ENCODE assay signal across 18 cellular contexts in genomic region chr4:156934259-156934635, GRCh38. TPM values are rescaled to one million over a fixed set of nuclear protein-coding genes. Genes with fewer than 3 reads are reported as not detected.
A peak's percentile ranks its signal among the peaks of the same experiment; 100 is the strongest.
DNase-seq lines count a peak whose midpoint lies in the region; ATAC-seq and TF ChIP-seq lines count a peak whose summit lies in the region.
"Had no signal": no experiment of that assay in that cellular context is flagged by ENCODE, and none has a peak within 500 bp of the region (broad histone marks: within the 10 kb centered on the region; RNA-seq: fewer than 3 reads in every experiment).

No MANE protein-coding gene starts in this region.

- BruUV-seq in Calu3 (replicated peaks; lab: Mats Ljungman, UMichigan) (TSS peak; percentile 84), PC-3 (replicated peaks; lab: Mats Ljungman, UMichigan) (no TSS peak), mammary epithelial cell (replicated peaks; lab: Mats Ljungman, UMichigan) (TSS peak; percentile 61)

- no peak overlapping the region for H3K4ac ChIP-seq in mesenchymal stem cell (ENCODE audit: low read depth in 1 of 2, low read length in 2 of 2)

- H2BK15ac ChIP-seq in mesenchymal stem cell (ENCODE audit: low read depth, poor library complexity, severe bottlenecking): no peak overlapping the region

- H3K14ac ChIP-seq in mesenchymal stem cell (ENCODE audit: low read length in 2 of 2): no peak overlapping the region

- H2BK12ac ChIP-seq in mesenchymal stem cell (ENCODE audit: low read length in 2 of 2): no peak overlapping the region

- H3K4me3 Mint-ChIP-seq in Calu3 (ENCODE audit: low read depth, unreplicated experiment) (no peak overlapping the region), type B pancreatic cell (no peak overlapping the region)

- H2BK5ac ChIP-seq in mesenchymal stem cell (ENCODE audit: low read depth, low read length, poor library complexity, severe bottlenecking): no peak overlapping the region

- no peaks in the 10 kb centered on the region for H3K9me2 ChIP-seq in PC-3 (replicated peaks; ENCODE audit: low read length)

- TF ChIP-seq CTCF in Calu3 (IDR thresholded peaks at IDR 0.05; ENCODE audit: unreplicated experiment): no peak
- no peak for TF ChIP-seq CTCF in PC-3 (conservative IDR thresholded peaks at IDR 0.05; ENCODE audit: low read depth, low read length)
- TF ChIP-seq CTCF in mammary epithelial cell (conservative IDR thresholded peaks at IDR 0.05 in 1 of 2, IDR thresholded peaks at IDR 0.05 in 1 of 2; ENCODE audit: extremely low read depth in 1 of 2, insufficient read depth in 1 of 2, low read depth in 1 of 2, low read length in 2 of 2): no peak
- TF ChIP-seq CTCF in right lobe of liver (IDR thresholded peaks at IDR 0.05): no peak
- no peak for TF ChIP-seq CTCF in type B pancreatic cell (conservative IDR thresholded peaks at IDR 0.05)

- H3K18ac ChIP-seq in mesenchymal stem cell (ENCODE audit: low read depth in 1 of 2, low read length in 2 of 2): no peak overlapping the region

- intact Hi-C loops in Calu3 (cut with micrococcal nuclease; ENCODE audit: unreplicated experiment): loop anchor here (1.0 to 5.0 kb wide), 3 partner anchors 34 to 157 kb away; no protein-coding TSS in a partner anchor
- intact Hi-C loops in PC-3 (cut with micrococcal nuclease): loop anchor here (1.0 kb wide), 1 partner anchor 12 kb away; no protein-coding TSS in a partner anchor
- intact Hi-C loops in mammary epithelial cell (cut with micrococcal nuclease): loop anchor here (1.0 to 5.0 kb wide), 4 partner anchors 12 to 103 kb away; no protein-coding TSS in a partner anchor
- intact Hi-C loops in right lobe of liver (cut with DNase I): no loop called here

- CTCF ChIA-PET in Calu3 (lab: Charles Lee) (interaction anchor here (1.1 kb wide), 1 partner anchor 10 kb away, joined by 3 read pairs; no protein-coding TSS in a partner anchor), PC-3 (lab: Charles Lee) (no interaction called here), mammary epithelial cell (lab: Charles Lee; ENCODE audit: low non-redundant PET) (no interaction called here)

- dilution Hi-C loops in mammary epithelial cell (cut with HindIII; ENCODE audit: low sequenced_read_pairs): no loop called here

- H3K9me3 ChIP-seq in PC-3 (ENCODE audit: low read length): peaks cover 8% of the 10 kb centered on the region; the same call in 1 of the 2 replicates
- peaks cover 6% of the 10 kb centered on the region for H3K9me3 ChIP-seq in mammary epithelial cell (replicated peaks; ENCODE audit: insufficient read depth, low read length)
- H3K9me3 ChIP-seq in mesenchymal stem cell (ENCODE audit: control insufficient read depth, low read length): no peaks in the 10 kb centered on the region
- H3K9me3 ChIP-seq in right lobe of liver: no peaks in the 10 kb centered on the region
- H3K9me3 ChIP-seq: HAP-1 had no signal

- no peak overlapping the region for H4K91ac ChIP-seq in mesenchymal stem cell (ENCODE audit: low read length)

- H4K20me1 ChIP-seq in PC-3 (ENCODE audit: low read length) (no peaks in the 10 kb centered on the region), mammary epithelial cell (ENCODE audit: insufficient read depth, low read length) (no peaks in the 10 kb centered on the region)

- TF ChIP-seq POLR2A in right lobe of liver (IDR thresholded peaks at IDR 0.05): no peak

- WGBS in mammary epithelial cell (ENCODE audit: low coverage, missing lambda C conversion rate): 0% methylated on average over 2 of the region's 2 CpGs
- WGBS in mesenchymal stem cell: 10% methylated on average over 1 of the region's 2 CpGs
- 87% methylated on average over 2 of the region's 2 CpGs for WGBS in right lobe of liver (ENCODE audit: insufficient coverage, low coverage, low lambda C conversion rate, missing lambda C conversion rate)

- no peak overlapping the region for H2BK120ac ChIP-seq in mesenchymal stem cell (ENCODE audit: low read depth, low read length)

- H3K4me1 Mint-ChIP-seq in Calu3 (ENCODE audit: low read depth, unreplicated experiment) (peaks cover 18% of the 10 kb centered on the region), type B pancreatic cell (ENCODE audit: unreplicated experiment) (peaks cover 23% of the 10 kb centered on the region)

- no peak for DNase-seq in Calu3
- DNase-seq in PC-3: no peak
- DNase-seq in mammary epithelial cell: no peak
- DNase-seq in mesenchymal stem cell: no peak
- DNase-seq in right lobe of liver: no peak
- DNase-seq in type B pancreatic cell (ENCODE audit: extremely low spot score, unreplicated experiment): no peak
- DNase-seq: AML-193; DMS 273 treated with DMSO at 0.1 percent for 48 hours; NCI-H1694 treated with DMSO at 0.1 percent for 48 hours; NCI-H510A; NCI-H748 treated with DMSO at 0.1 percent for 48 hours; NK-92 treated with Interleukin-12 subunit alpha and Interleukin-12 subunit beta, amount 100 ng/mL, for 24 hours; SHP77 treated with DMSO at 0.1 percent for 48 hours had no signal

- H3K79me2 ChIP-seq in PC-3 (ENCODE audit: low read length): peaks cover 60% of the 10 kb centered on the region
- H3K79me2 ChIP-seq in mammary epithelial cell (ENCODE audit: insufficient read depth, low read length): peaks cover 54% of the 10 kb centered on the region

- H3K9me3 Mint-ChIP-seq in Calu3 (ENCODE audit: low read depth, unreplicated experiment): no peaks in the 10 kb centered on the region
- peaks cover 7% of the 10 kb centered on the region for H3K9me3 Mint-ChIP-seq in type B pancreatic cell

- H3K27me3 Mint-ChIP-seq in Calu3 (ENCODE audit: unreplicated experiment): no peaks in the 10 kb centered on the region
- H3K27me3 Mint-ChIP-seq in type B pancreatic cell: no peaks in the 10 kb centered on the region

- peaks cover 28% of the 10 kb centered on the region for H3K36me3 Mint-ChIP-seq in Calu3 (ENCODE audit: insufficient read depth, unreplicated experiment)
- H3K36me3 Mint-ChIP-seq in type B pancreatic cell: peaks cover 11% of the 10 kb centered on the region

- H2AFZ ChIP-seq in PC-3 (ENCODE audit: low read length): no peak overlapping the region
- no peak overlapping the region for H2AFZ ChIP-seq in mammary epithelial cell (ENCODE audit: low read depth, low read length)
- H2AFZ ChIP-seq in mesenchymal stem cell (ENCODE audit: low read depth, low read length): no peak overlapping the region

- H3K27ac ChIP-seq in PC-3 (ENCODE audit: low read length) (peak overlapping the region; percentile 94), mammary epithelial cell (ENCODE audit: insufficient read depth, low read depth, low read length) (peak overlapping the region; percentile 96), mesenchymal stem cell (ENCODE audit: low read length, poor library complexity, severe bottlenecking) (peak overlapping the region; percentile 95), right lobe of liver (no peak overlapping the region)
- H3K27ac ChIP-seq: C4-2B had no signal

- H3F3A ChIP-seq in PC-3 (ENCODE audit: low read length, unreplicated experiment): peaks cover 5% of the 10 kb centered on the region

- ATAC-seq in PC-3 (peak; percentile 52), GM19397 (IDR thresholded peaks at IDR 0.05; ENCODE audit: unreplicated experiment) (no peak), right lobe of liver (no peak), GM19463 (IDR thresholded peaks at IDR 0.05; ENCODE audit: unreplicated experiment) (no peak)
- ATAC-seq: K562 had no signal

- no peaks in the 10 kb centered on the region for H3K27me3 ChIP-seq in PC-3 (ENCODE audit: low read length)
- no peaks in the 10 kb centered on the region for H3K27me3 ChIP-seq in mammary epithelial cell (ENCODE audit: insufficient read depth, low read length)
- no peaks in the 10 kb centered on the region for H3K27me3 ChIP-seq in mesenchymal stem cell (ENCODE audit: control insufficient read depth in 1 of 2, insufficient read depth in 1 of 2, low read length in 2 of 2)
- no peaks in the 10 kb centered on the region for H3K27me3 ChIP-seq in right lobe of liver

- POLR2A ChIA-PET in PC-3 (lab: Charles Lee; ENCODE audit: unreplicated experiment): no interaction called here

- peaks cover 2% of the 10 kb centered on the region for H3K79me1 ChIP-seq in mesenchymal stem cell (replicated peaks; ENCODE audit: low read length, poor library complexity, severe bottlenecking)

- peaks cover 29% of the 10 kb centered on the region for H3K4me1 ChIP-seq in PC-3 (ENCODE audit: insufficient read depth, low read length)
- H3K4me1 ChIP-seq in mammary epithelial cell (ENCODE audit: insufficient read depth, low read length): peaks cover 52% of the 10 kb centered on the region
- H3K4me1 ChIP-seq in mesenchymal stem cell (ENCODE audit: control insufficient read depth, insufficient read depth, low read depth, low read length): peaks cover 4% of the 10 kb centered on the region
- H3K4me1 ChIP-seq in right lobe of liver: no peaks in the 10 kb centered on the region

- H4K8ac ChIP-seq in mesenchymal stem cell (ENCODE audit: low read length): no peak overlapping the region

- H3K9ac ChIP-seq in PC-3 (ENCODE audit: low read length) (peak overlapping the region; percentile 33), mammary epithelial cell (ENCODE audit: insufficient read depth, low read length) (no peak overlapping the region), mesenchymal stem cell (ENCODE audit: low read length) (no peak overlapping the region)

- H3K4me2 ChIP-seq in PC-3 (ENCODE audit: low read length): peak overlapping the region; percentile 50
- H3K4me2 ChIP-seq in mammary epithelial cell (ENCODE audit: insufficient read depth, low read depth, low read length): peak overlapping the region; percentile 57
- H3K4me2 ChIP-seq in mesenchymal stem cell (ENCODE audit: low read length, poor library complexity, severe bottlenecking): no peak overlapping the region

- H3K4me3 ChIP-seq in PC-3 (ENCODE audit: low read length) (no peak overlapping the region), mammary epithelial cell (replicated peaks in 1 of 3; ENCODE audit: insufficient read depth in 1 of 3, low read depth in 2 of 3, low read length in 3 of 3) (no peak overlapping the region), mesenchymal stem cell (ENCODE audit: insufficient read depth in 1 of 2, low read depth in 1 of 2, low read length in 2 of 2) (no peak overlapping the region), right lobe of liver (no peak overlapping the region)
- H3K4me3 ChIP-seq: HAP-1, K562 had no signal

- H3K36me3 ChIP-seq in PC-3 (ENCODE audit: low read depth, low read length) (peaks cover 17% of the 10 kb centered on the region), mammary epithelial cell (ENCODE audit: insufficient read depth, low read length) (no peaks in the 10 kb centered on the region), mesenchymal stem cell (ENCODE audit: control insufficient read depth in 1 of 2, insufficient read depth in 2 of 2, low read depth in 1 of 2, low read length in 2 of 2) (peaks cover 0 to 4% of the 10 kb centered on the region in 2 experiments), right lobe of liver (no peaks in the 10 kb centered on the region)

- H3K23ac ChIP-seq in mesenchymal stem cell (ENCODE audit: low read length in 2 of 2): no peak overlapping the region

- no peak overlapping the region for H2AK5ac ChIP-seq in mesenchymal stem cell (ENCODE audit: low read length, severe bottlenecking)

- in situ Hi-C loops in mammary epithelial cell (cut with MboI; ENCODE audit: low sequenced_read_pairs in 2 of 2): loop anchor here in 1 of 2 donors (10.0 kb wide), 1 partner anchor 149 kb away; no protein-coding TSS in a partner anchor

- H3K27ac Mint-ChIP-seq in Calu3 (ENCODE audit: unreplicated experiment) (peak overlapping the region; percentile 99), type B pancreatic cell (no peak overlapping the region)

RNA-seq across cellular contexts. Expression of gene PDGFC, which starts 37.4 kb away (rescaled TPM):
- total RNA-seq in Calu3 (2022): 52.1 and 64.5 TPM in 2 replicates
- 16.8 and 23.0 TPM in 2 replicates for total RNA-seq in PC-3 (2014; rRNA removed)
- total RNA-seq in mammary epithelial cell: 10 to 100 TPM; 32.2 to 69.3 TPM
- 17.6 TPM for polyA plus RNA-seq in mammary epithelial cell
- 78.9 TPM for polyA minus RNA-seq in mammary epithelial cell
- 55.8 TPM for polyA plus RNA-seq in mesenchymal stem cell (2013, experiment 1 of 2)
- 55.6 TPM for polyA plus RNA-seq in mesenchymal stem cell (2013, experiment 2 of 2)
- total RNA-seq in right lobe of liver: 10 to 100 TPM in 3 of 6 experiments, 1 to 10 TPM in 3; 6.6 to 19.0 (median 10.3) TPM
- total RNA-seq in type B pancreatic cell (ENCODE audit: low replicate concordance): 18.1 and 39.9 TPM in 2 replicates
- total RNA-seq: K562 had no signal
- polyA plus RNA-seq: K562 had no signal

Comparison
In these comparisons a context has a peak if more than half of its experiments do, and no peak if none do; other contexts are left out.
1. H3K27ac ChIP-seq: peak in PC-3 (single experiment), mammary epithelial cell (single experiment) and mesenchymal stem cell (single experiment); none in right lobe of liver (0 of 3).
2. intact Hi-C loops: an anchor here in Calu3 (1.0 to 5.0 kb wide), PC-3 (1.0 kb wide) and mammary epithelial cell (1.0 to 5.0 kb wide); none called in right lobe of liver.